ENCODE assay signal across 1 cellular context in genomic region chr3:180433172-180433571, GRCh38.
A peak's percentile ranks its signal among the peaks of the same experiment; 100 is the strongest.
TF ChIP-seq lines count a peak whose summit lies in the region.

No MANE protein-coding gene starts in this region.

TF ChIP-seq in SK-N-SH, 30 proteins besides CTCF, POLR2A, EP300 and RAD21 (continued from another document):
- no peak for TF ChIP-seq REST (IDR thresholded peaks at IDR 0.05; ENCODE audit: low read depth, low read length)
- TF ChIP-seq NRF1 (IDR thresholded peaks at IDR 0.05; ENCODE audit: low read depth, low read length): no peak
- TF ChIP-seq FOSL2 (IDR thresholded peaks at IDR 0.05; ENCODE audit: borderline replicate concordance, low read depth): peak; percentile 87
- TF ChIP-seq FOXJ3 (CRISPR knock-in tag; IDR thresholded peaks at IDR 0.05): no peak
- peak; percentile 37; the same call in 1 of the 2 replicates for TF ChIP-seq TEAD4 (IDR thresholded peaks at IDR 0.05; ENCODE audit: borderline replicate concordance, insufficient read depth)
- TF ChIP-seq USF2 (IDR thresholded peaks at IDR 0.05; ENCODE audit: borderline replicate concordance, low read depth, low read length): no peak
- TF ChIP-seq SMC3 (IDR thresholded peaks at IDR 0.05; ENCODE audit: low read depth, low read length): no peak
- peak; percentile 41; the same call in 1 of the 2 replicates for TF ChIP-seq YY1 (IDR thresholded peaks at IDR 0.05; ENCODE audit: low read depth)
- TF ChIP-seq IRF3 (IDR thresholded peaks at IDR 0.05; ENCODE audit: low read depth, low read length): no peak
- no peak for TF ChIP-seq USF1 (IDR thresholded peaks at IDR 0.05; ENCODE audit: borderline replicate concordance, low read depth)
- no peak for TF ChIP-seq MXI1 (IDR thresholded peaks at IDR 0.05; ENCODE audit: low read depth, low read length)
TF ChIP-seq in SK-N-SH: peak in this region for 13.
